Comparison of ENCODE assay signal across 24 cellular contexts in the genomic region with DNA sequence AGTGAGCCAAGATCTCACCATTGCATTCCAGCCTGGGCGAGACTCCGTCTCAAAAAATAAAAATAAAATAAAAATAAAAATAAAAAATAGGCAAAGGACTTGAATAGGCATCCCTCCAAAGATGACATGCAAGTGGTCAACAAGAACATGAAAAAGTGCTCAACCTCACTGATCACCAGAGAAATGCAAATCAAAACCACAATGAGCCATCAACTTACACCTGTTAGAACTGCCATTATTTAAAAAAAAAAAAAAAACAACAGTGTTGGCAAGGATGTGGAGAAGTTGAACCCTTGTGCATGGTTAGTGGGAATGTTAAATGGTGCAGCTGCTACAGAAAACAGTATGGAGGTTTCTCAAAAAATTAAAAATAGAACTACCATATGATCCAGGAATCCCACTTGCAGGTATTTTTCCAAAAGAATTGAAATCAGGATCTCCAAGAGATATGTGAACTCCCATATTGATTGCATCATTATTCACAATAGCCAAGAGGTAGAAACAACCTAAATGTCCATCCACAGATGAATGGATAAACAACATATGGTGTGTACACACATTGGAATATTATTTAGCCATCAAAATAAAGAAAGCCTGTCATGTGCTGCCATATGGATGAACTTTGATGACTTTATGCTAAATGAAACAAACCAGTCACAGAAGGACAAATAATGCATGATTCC.
DNase-seq lines count a peak whose midpoint lies in the region; ATAC-seq and TF ChIP-seq lines count a peak whose summit lies in the region.
"Had no signal": no experiment of that assay in that cellular context is flagged by ENCODE, and none has a peak within 500 bp of the region (broad histone marks: within the 10 kb centered on the region; RNA-seq: fewer than 3 reads in every experiment).

No MANE protein-coding gene starts in this region.

- H3F3A ChIP-seq in Loucy (ENCODE audit: low read depth), result peaks cover 25% of the 10 kb centered on the region

- H3K4me2 ChIP-seq in BLaER1, result peak overlapping the region; percentile 88
- peak overlapping the region; percentile 98 for H3K4me2 ChIP-seq in Loucy (ENCODE audit: low read depth, low read length, poor library complexity, severe bottlenecking)
- H3K4me2 ChIP-seq: GM23338 had no signal

- DNase-seq in NCI-H1092 (lab: John Stamatoyannopoulos, UW), result no peak
- no peak for DNase-seq in NCI-H1417 treated with DMSO at 0.1 percent for 48 hours (lab: John Stamatoyannopoulos, UW)
- no peak for DNase-seq in substantia nigra (lab: John Stamatoyannopoulos, UW)
- no peak for DNase-seq in C1 segment of cervical spinal cord (lab: John Stamatoyannopoulos, UW)
- DNase-seq: 8988T; activated CD4-positive, CD25-positive, alpha-beta regulatory T cell; CD4-positive, alpha-beta T cell; DMS79; dorsolateral prefrontal cortex; naive thymus-derived CD4-positive, alpha-beta T cell; NCI-H1417; NCI-H2227 treated with DMSO at 0.1 percent for 48 hours; psoas muscle; upper lobe of left lung had no signal

- H3K9me2 ChIP-seq in Loucy (replicated peaks; ENCODE audit: low read depth, low read length), result no peaks in the 10 kb centered on the region

- H3K79me2 ChIP-seq in Loucy (ENCODE audit: insufficient read depth, low read length), result peaks cover 48% of the 10 kb centered on the region

- H3K4me1 ChIP-seq in BLaER1, result peaks cover 76% of the 10 kb centered on the region
- peaks cover 75% of the 10 kb centered on the region for H3K4me1 ChIP-seq in Loucy (ENCODE audit: insufficient read depth, low read length, poor library complexity, severe bottlenecking)
- H3K4me1 ChIP-seq: psoas muscle had no signal

- H3K4me3 ChIP-seq in BLaER1, result no peak overlapping the region
- peak overlapping the region; percentile 79 for H3K4me3 ChIP-seq in Loucy (ENCODE audit: low read length, poor library complexity, severe bottlenecking)
- H3K4me3 ChIP-seq: cardiac muscle cell, dorsolateral prefrontal cortex, GM23338, lung, psoas muscle, upper lobe of left lung had no signal

- ATAC-seq in GM19035 (IDR thresholded peaks at IDR 0.05; ENCODE audit: unreplicated experiment) (peak; percentile 61), HG02623 (IDR thresholded peaks at IDR 0.05; ENCODE audit: unreplicated experiment) (peak; percentile 42)
- ATAC-seq: activated T-helper 17 cell treated with anti-CD3 and anti-CD28 coated beads, Interleukin-2, amount 50 U/mL, for 72 hours; esophagus mucosa; GM23338; naive thymus-derived CD4-positive, alpha-beta T cell; psoas muscle; stimulated activated memory B cell treated with anti-CD40 and anti-IgM and Interleukin-4, amounts not matched to agents 10 μg/mL and 1 μg/mL and 100 μg/mL, for 72 hours had no signal

- H3K9me3 ChIP-seq in BLaER1, result no peaks in the 10 kb centered on the region
- H3K9me3 ChIP-seq in Loucy (ENCODE audit: insufficient read depth, low read depth, low read length), result no peaks in the 10 kb centered on the region
- H3K9me3 ChIP-seq: psoas muscle, upper lobe of left lung had no signal

- H3K36me3 ChIP-seq in BLaER1, result no peaks in the 10 kb centered on the region
- no peaks in the 10 kb centered on the region for H3K36me3 ChIP-seq in Loucy (ENCODE audit: insufficient read depth, low read length)
- H3K36me3 ChIP-seq: cardiac muscle cell, upper lobe of left lung had no signal

- H3K9ac ChIP-seq in BLaER1 (no peak overlapping the region), Loucy (ENCODE audit: low read depth, low read length, poor library complexity, severe bottlenecking) (peak overlapping the region; percentile 99)

- H3K27ac ChIP-seq in BLaER1, result no peak overlapping the region
- no peak overlapping the region for H3K27ac ChIP-seq in substantia nigra (ENCODE audit: low read depth, low read length, poor library complexity, severe bottlenecking)
- H3K27ac ChIP-seq: cardiac muscle cell, psoas muscle, upper lobe of left lung had no signal

- H3K27me3 ChIP-seq in BLaER1, result no peaks in the 10 kb centered on the region
- H3K27me3 ChIP-seq in Loucy (ENCODE audit: insufficient read depth, low read length, poor library complexity, severe bottlenecking), result no peaks in the 10 kb centered on the region
- H3K27me3 ChIP-seq: cardiac muscle cell, dorsolateral prefrontal cortex, upper lobe of left lung had no signal

- no peak for TF ChIP-seq CTCF in Loucy (conservative IDR thresholded peaks at IDR 0.05; ENCODE audit: low read length)

- H4K20me1 ChIP-seq in BLaER1 (no peaks in the 10 kb centered on the region), Loucy (ENCODE audit: insufficient read depth, low read length, poor library complexity, severe bottlenecking) (no peaks in the 10 kb centered on the region)

- no peak overlapping the region for H2AFZ ChIP-seq in Loucy (ENCODE audit: low read length)
- H2AFZ ChIP-seq: GM23338 had no signal
